ENCODE assay signal across 35 cellular contexts in genomic region chr1:14539309-14539708, GRCh38.
"Had no signal": no experiment of that assay in that cellular context is flagged by ENCODE, and none has a peak within 500 bp of the region (broad histone marks: within the 10 kb centered on the region; RNA-seq: fewer than 3 reads in every experiment).

No MANE protein-coding gene starts in this region.

- H3K4me1 ChIP-seq: body of pancreas, breast epithelium had no signal

- H3K9me3 Mint-ChIP-seq: activated CD4-positive, alpha-beta memory T cell treated with anti-CD3 and anti-CD28 coated beads for 36 hours; activated naive CD4-positive, alpha-beta T cell treated with anti-CD3 and anti-CD28 coated beads for 36 hours; activated naive CD4-positive, alpha-beta T cell treated with anti-CD3 and anti-CD28 coated beads, Interleukin-2, amount 50 U/mL, for 72 hours; activated naive CD8-positive, alpha-beta T cell treated with anti-CD3 and anti-CD28 coated beads for 36 hours; activated T-cell treated with anti-CD3 and anti-CD28 coated beads, Interleukin-2, amount 50 U/mL, for 4 hours; activated T-cell treated with anti-CD3 and anti-CD28 coated beads, Interleukin-2, amount 50 U/mL, for 72 hours; activated T-helper 1 cell treated with anti-CD3 and anti-CD28 coated beads, Interleukin-12 subunit alpha, Interleukin-12 subunit beta, Interleukin-2, Interleukin-4 antibody, amounts not matched to agents 30 ng/mL and 10 ng/mL and 1 ng/mL, durations not matched to agents 14 hours and 24 hours and 36 hours; activated T-helper 17 cell treated with anti-CD3 and anti-CD28 coated beads, Interleukin-2, amount 50 U/mL, for 72 hours; T-helper 1 cell treated with Interleukin-12 subunit alpha and Interleukin-12 subunit beta and Interleukin-4 antibody, amounts not matched to agents 30 μg/mL and 1 μg/mL, for 36 hours; T-helper 2 cell treated with Interferon-gamma antibody and Interleukin-4, amounts not matched to agents 5 μg/mL and 100 μg/mL, for 36 hours had no signal

- H3K9me3 ChIP-seq: adrenal gland, body of pancreas, breast epithelium had no signal

- H3K27me3 Mint-ChIP-seq: activated CD4-positive, alpha-beta memory T cell treated with anti-CD3 and anti-CD28 coated beads for 36 hours; activated CD4-positive, alpha-beta T cell treated with anti-CD3 and anti-CD28 coated beads, Interleukin-2, amount 10 ng/mL, durations not matched to agents 24 days and 14 days had no signal

- H3K4me1 Mint-ChIP-seq: activated CD4-positive, alpha-beta T cell treated with anti-CD3 and anti-CD28 coated beads, Interleukin-2, amount 10 ng/mL, durations not matched to agents 24 days and 14 days; activated naive CD8-positive, alpha-beta T cell treated with anti-CD3 and anti-CD28 coated beads for 36 hours; activated T-helper 17 cell treated with anti-CD3 and anti-CD28 coated beads, Interleukin-2, amount 50 U/mL, for 72 hours had no signal

- H3K4me3 ChIP-seq: adrenal gland, body of pancreas, breast epithelium had no signal

- H3K36me3 ChIP-seq: adrenal gland, brain microvascular endothelial cell, breast epithelium had no signal

- H3K36me3 Mint-ChIP-seq: activated CD4-positive, alpha-beta memory T cell treated with anti-CD3 and anti-CD28 coated beads for 36 hours; activated naive CD4-positive, alpha-beta T cell treated with anti-CD3 and anti-CD28 coated beads, Interleukin-2, amount 50 U/mL, for 72 hours; activated naive CD8-positive, alpha-beta T cell treated with anti-CD3 and anti-CD28 coated beads for 36 hours had no signal

- H3K4me3 Mint-ChIP-seq: activated B cell treated with CpG ODN at 0.5 μM for 24 hours; activated CD4-positive, alpha-beta memory T cell treated with anti-CD3 and anti-CD28 coated beads for 36 hours; activated CD4-positive, alpha-beta T cell treated with anti-CD3 and anti-CD28 coated beads, Interleukin-2, amount 10 ng/mL, durations not matched to agents 24 days and 14 days; activated CD8-positive, alpha-beta T cell treated with anti-CD3 and anti-CD28 coated beads for 36 hours; activated naive CD4-positive, alpha-beta T cell treated with anti-CD3 and anti-CD28 coated beads for 36 hours; activated naive CD8-positive, alpha-beta T cell treated with anti-CD3 and anti-CD28 coated beads for 36 hours; activated T-cell treated with anti-CD3 and anti-CD28 coated beads, Interleukin-2, amount 50 U/mL, for 4 hours; activated T-cell treated with anti-CD3 and anti-CD28 coated beads, Interleukin-2, amount 50 U/mL, for 72 hours; activated T-helper 1 cell treated with anti-CD3 and anti-CD28 coated beads, Interleukin-12 subunit alpha, Interleukin-12 subunit beta, Interleukin-2, Interleukin-4 antibody, amounts not matched to agents 30 ng/mL and 10 ng/mL and 1 ng/mL, durations not matched to agents 14 hours and 24 hours and 36 hours; activated T-helper 17 cell treated with anti-CD3 and anti-CD28 coated beads, Interleukin-2, amount 50 U/mL, for 72 hours; T-helper 1 cell treated with Interleukin-12 subunit alpha and Interleukin-12 subunit beta and Interleukin-4 antibody, amounts not matched to agents 30 μg/mL and 1 μg/mL, for 36 hours; T-helper 2 cell treated with Interferon-gamma antibody and Interleukin-4, amounts not matched to agents 5 μg/mL and 100 μg/mL, for 36 hours had no signal

- H3K27ac ChIP-seq: adrenal gland, body of pancreas, brain microvascular endothelial cell, breast epithelium, VCaP had no signal

- H3K27ac Mint-ChIP-seq: activated B cell treated with CpG ODN at 0.5 μM for 24 hours; activated CD4-positive, alpha-beta memory T cell treated with anti-CD3 and anti-CD28 coated beads for 36 hours; activated CD4-positive, alpha-beta T cell treated with anti-CD3 and anti-CD28 coated beads, Interleukin-2, amount 10 ng/mL, durations not matched to agents 24 days and 14 days; activated CD8-positive, alpha-beta T cell treated with anti-CD3 and anti-CD28 coated beads for 36 hours; activated naive CD4-positive, alpha-beta T cell treated with anti-CD3 and anti-CD28 coated beads for 36 hours; activated naive CD4-positive, alpha-beta T cell treated with anti-CD3 and anti-CD28 coated beads, Interleukin-2, amount 50 U/mL, for 72 hours; activated naive CD8-positive, alpha-beta T cell treated with anti-CD3 and anti-CD28 coated beads for 36 hours; activated T-cell treated with anti-CD3 and anti-CD28 coated beads, Interleukin-2, amount 50 U/mL, for 72 hours; activated T-helper 1 cell treated with anti-CD3 and anti-CD28 coated beads, Interleukin-12 subunit alpha, Interleukin-12 subunit beta, Interleukin-2, Interleukin-4 antibody, amounts not matched to agents 30 ng/mL and 10 ng/mL and 1 ng/mL, durations not matched to agents 14 hours and 24 hours and 36 hours; activated T-helper 17 cell treated with anti-CD3 and anti-CD28 coated beads, Interleukin-2, amount 50 U/mL, for 72 hours; T-helper 1 cell treated with Interleukin-12 subunit alpha and Interleukin-12 subunit beta and Interleukin-4 antibody, amounts not matched to agents 30 μg/mL and 1 μg/mL, for 36 hours; T-helper 2 cell treated with Interferon-gamma antibody and Interleukin-4, amounts not matched to agents 5 μg/mL and 100 μg/mL, for 36 hours had no signal

- DNase-seq: activated B cell treated with CpG ODN at 0.5 μM for 24 hours; activated CD4-positive, alpha-beta memory T cell treated with anti-CD3 and anti-CD28 coated beads for 36 hours; activated CD4-positive, alpha-beta T cell treated with anti-CD3 and anti-CD28 coated beads for 4 hours; activated CD4-positive, alpha-beta T cell treated with anti-CD3 and anti-CD28 coated beads, Interleukin-2, amount 10 ng/mL, durations not matched to agents 24 days and 14 days; activated CD4-positive, alpha-beta T cell treated with anti-CD3 and anti-CD28 coated beads, Interleukin-2, amount 50 U/mL, for 1 hour; activated CD4-positive, alpha-beta T cell treated with anti-CD3 and anti-CD28 coated beads, Interleukin-2, amount 50 U/mL, for 4 hours; activated CD4-positive, CD25-positive, alpha-beta regulatory T cell treated with anti-CD3 and anti-CD28 coated beads, Interleukin-2, amount 50 U/mL, for 72 hours; activated CD8-positive, alpha-beta memory T cell treated with anti-CD3 and anti-CD28 coated beads, Interleukin-2, amount 50 U/mL, for 4 hours; activated CD8-positive, alpha-beta T cell treated with anti-CD3 and anti-CD28 coated beads for 36 hours; activated effector memory CD4-positive, alpha-beta T cell treated with anti-CD3 and anti-CD28 coated beads, Interleukin-2, amount 50 U/mL, for 16 hours; activated gamma-delta T cell treated with Interleukin-2 at 50 U/mL for 16 hours; activated naive CD4-positive, alpha-beta T cell; activated naive CD4-positive, alpha-beta T cell treated with anti-CD3 and anti-CD28 coated beads for 36 hours; activated naive CD4-positive, alpha-beta T cell treated with anti-CD3 and anti-CD28 coated beads, Interleukin-2, amount 50 U/mL, for 16 hours; activated naive CD8-positive, alpha-beta T cell treated with anti-CD3 and anti-CD28 coated beads for 36 hours; activated T-cell treated with anti-CD3 and anti-CD28 coated beads for 4 hours; activated T-cell treated with anti-CD3 and anti-CD28 coated beads, Interleukin-2, amount 50 U/mL, for 1 hour; activated T-cell treated with anti-CD3 and anti-CD28 coated beads, Interleukin-2, amount 50 U/mL, for 4 hours; activated T-cell treated with anti-CD3 and anti-CD28 coated beads, Interleukin-2, amount 50 U/mL, for 72 hours; adrenal gland; amniotic stem cell; aorta; body of pancreas; brain microvascular endothelial cell; central memory CD4-positive, alpha-beta T cell; T-helper 1 cell; T-helper 2 cell; T-helper 9 cell had no signal

- H3K27me3 ChIP-seq: adrenal gland, body of pancreas, brain microvascular endothelial cell, breast epithelium had no signal
